ENCODE assay signal across 8 cellular contexts in the genomic region with DNA sequence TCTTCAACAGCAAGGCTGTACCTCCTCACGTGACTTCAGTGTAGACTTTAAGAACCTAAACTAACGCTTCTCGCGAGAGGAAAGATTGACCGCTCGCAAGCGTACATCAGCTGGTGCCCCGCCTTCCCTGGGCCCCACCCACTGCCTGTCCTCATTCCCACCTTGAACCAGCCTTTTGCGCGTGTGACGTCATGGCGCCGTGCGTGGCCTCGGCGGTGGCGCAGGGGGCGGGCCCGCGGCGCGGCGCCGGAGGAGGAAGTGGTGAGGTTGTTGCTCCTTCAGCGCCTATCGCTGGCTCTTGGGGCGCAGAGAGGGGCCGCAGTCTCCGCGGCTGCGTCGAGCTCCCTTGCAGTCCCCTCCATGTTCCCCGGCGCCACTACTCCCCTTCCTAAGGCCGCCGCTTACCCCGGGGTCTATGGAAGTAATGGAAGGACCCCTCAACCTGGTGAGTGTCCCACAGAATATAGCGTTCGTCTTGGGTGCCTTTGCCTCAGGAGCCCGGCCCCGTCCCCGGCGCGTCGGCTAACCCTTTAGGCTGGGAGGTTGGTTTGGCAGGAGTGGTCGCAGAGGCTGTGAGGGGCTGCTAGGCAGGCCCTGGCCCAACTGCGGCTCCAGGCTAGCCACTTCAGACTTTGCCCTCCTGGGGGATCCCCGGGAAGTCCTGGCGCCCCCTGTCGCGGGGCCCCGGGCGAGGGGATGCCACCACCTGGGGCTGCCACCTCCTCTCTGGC. TPM values are rescaled to one million over a fixed set of nuclear protein-coding genes. Genes with fewer than 3 reads are reported as not detected.
DNase-seq lines count a peak whose midpoint lies in the region; ATAC-seq and TF ChIP-seq lines count a peak whose summit lies in the region.

A gene (plus strand): TSS at position 273 of the 731 bp plus-strand sequence. CDS start 143 bp downstream, at position 416.

- WGBS in gastroesophageal sphincter (ENCODE audit: low coverage in 1 of 2), 2 donors = 0% methylated on average over 5 to 10 of the region's 53 CpGs

- TF ChIP-seq EP300 in gastroesophageal sphincter (IDR thresholded peaks at IDR 0.05) = no peak

- intact Hi-C loops in activated naive CD4-positive, alpha-beta T cell treated with anti-CD3 and anti-CD28 coated beads for 36 hours (cut with micrococcal nuclease) = loop anchor here (1.0 to 10.0 kb wide), 16 partner anchors 25 to 1232 kb away; a partner anchor contains a TSS

- H3K9me3 ChIP-seq in gastroesophageal sphincter = no peaks in the 10 kb centered on the region

- ATAC-seq in gastroesophageal sphincter = peak; percentile 100

- peak within 1 kb of the TSS; percentile 80 to 97 (median 90) for H3K27ac ChIP-seq in gastroesophageal sphincter

- peaks cover 38% of the 10 kb centered on the region for H3K4me1 Mint-ChIP-seq in activated naive CD4-positive, alpha-beta T cell treated with anti-CD3 and anti-CD28 coated beads for 36 hours (ENCODE audit: low read depth)

- H3K27ac Mint-ChIP-seq in activated naive CD4-positive, alpha-beta T cell treated with anti-CD3 and anti-CD28 coated beads for 36 hours = peak within 1 kb of the TSS; percentile 92

- H3K4me1 ChIP-seq in gastroesophageal sphincter = peaks cover 0 to 42% (median 7%) of the 10 kb centered on the region in 3 donors

- peaks cover 1% of the 10 kb centered on the region for H3K36me3 Mint-ChIP-seq in activated naive CD4-positive, alpha-beta T cell treated with anti-CD3 and anti-CD28 coated beads for 36 hours (ENCODE audit: low read depth)

- TF ChIP-seq POLR2A in gastroesophageal sphincter (IDR thresholded peaks at IDR 0.05) = peak; percentile 93 to 94

- in situ Hi-C loops in SK-MEL-5 (cut with HindIII; ENCODE audit: low pct_unique_long_range_greater_than_20kb, low sequenced_read_pairs) = no loop called here

- DNase-seq in GM06990 (ENCODE audit: extremely low read depth, insufficient read length) = peak; percentile 99
- peak; percentile 96 for DNase-seq in HFF-Myc (ENCODE audit: extremely low read depth, low read depth)
- DNase-seq in MV-4-11 (lab: John Stamatoyannopoulos, UW) = peak; percentile 99
- peak; percentile 98 for DNase-seq in SK-MEL-5 (ENCODE audit: low read depth, low spot score)
- peak; percentile 98 for DNase-seq in activated naive CD4-positive, alpha-beta T cell treated with anti-CD3 and anti-CD28 coated beads for 36 hours
- peak; percentile 95 for DNase-seq in non-pigmented ciliary epithelial cell (ENCODE audit: low read depth)
- peak; percentile 94 for DNase-seq in superior temporal gyrus (ENCODE audit: extremely low spot score)

- TF ChIP-seq CTCF in GM06990 (IDR thresholded peaks at IDR 0.05; ENCODE audit: insufficient read depth, low read length, poor library complexity, severe bottlenecking) (peak; percentile 41), HFF-Myc (IDR thresholded peaks at IDR 0.05; ENCODE audit: low read depth, low read length, missing control alignments) (peak; percentile 21), gastroesophageal sphincter (IDR thresholded peaks at IDR 0.05) (peak in 1 of 4 experiments; percentile 41)

- no peaks in the 10 kb centered on the region for H3K27me3 Mint-ChIP-seq in activated naive CD4-positive, alpha-beta T cell treated with anti-CD3 and anti-CD28 coated beads for 36 hours (ENCODE audit: low read depth)

- H3K36me3 ChIP-seq in GM06990 (ENCODE audit: control insufficient read depth, insufficient read depth, low read length) (no peaks in the 10 kb centered on the region), gastroesophageal sphincter (no peaks in the 10 kb centered on the region)

- H3K27me3 ChIP-seq in GM06990 (replicated peaks; ENCODE audit: control insufficient read depth, insufficient read depth, low read length) = no peaks in the 10 kb centered on the region
- no peaks in the 10 kb centered on the region for H3K27me3 ChIP-seq in gastroesophageal sphincter

- CTCF ChIA-PET in activated naive CD4-positive, alpha-beta T cell treated with anti-CD3 and anti-CD28 coated beads for 36 hours (lab: Charles Lee) = interaction anchor here (0.6 to 2.4 kb wide), 6 partner anchors 13 to 587 kb away, joined by 3 to 7 read pairs (median 5); no protein-coding TSS in a partner anchor

- peak within 1 kb of the TSS; percentile 72 for H3K4me3 ChIP-seq in GM06990 (replicated peaks; ENCODE audit: low read depth, low read length)
- H3K4me3 ChIP-seq in HFF-Myc (replicated peaks; ENCODE audit: low read depth, low read length) = peak within 1 kb of the TSS; percentile 97
- H3K4me3 ChIP-seq in gastroesophageal sphincter = peak within 1 kb of the TSS; percentile 93 to 95

- H3K4me3 Mint-ChIP-seq in activated naive CD4-positive, alpha-beta T cell treated with anti-CD3 and anti-CD28 coated beads for 36 hours = peak within 1 kb of the TSS; percentile 89

- no peaks in the 10 kb centered on the region for H3K9me3 Mint-ChIP-seq in activated naive CD4-positive, alpha-beta T cell treated with anti-CD3 and anti-CD28 coated beads for 36 hours

RNA-seq across cellular contexts. Expression of the gene that starts here (rescaled TPM):
- total RNA-seq in SK-MEL-5 (2014; rRNA removed; shearing (Covaris generic)) = 45.4 and 56.2 TPM in 2 replicates
- polyA plus RNA-seq in SK-MEL-5 (2015; cell fraction: cytosol; rRNA removed) = 29.4 and 37.6 TPM in 2 replicates
- 9.2 and 10.6 TPM in 2 replicates for polyA plus RNA-seq in SK-MEL-5 (2015; cell fraction: nucleus; rRNA removed)
- total RNA-seq in activated naive CD4-positive, alpha-beta T cell treated with anti-CD3 and anti-CD28 coated beads for 36 hours = 10 to 100 TPM; 15.4 to 15.6 TPM
- 10 to 100 TPM in 3 of 4 donors, 1 to 10 TPM in 1; 8.6 to 17.2 (median 12.3) TPM for total RNA-seq in gastroesophageal sphincter

Comparison
In these comparisons a context has a peak if more than half of its experiments do, and no peak if none do; other contexts are left out.
1. Peak in every context shown above with its lines: DNase-seq, ATAC-seq, H3K4me3 ChIP-seq and H3K27ac ChIP-seq.